Comparison of ENCODE assay signal across 1 cellular context in the genomic region with DNA sequence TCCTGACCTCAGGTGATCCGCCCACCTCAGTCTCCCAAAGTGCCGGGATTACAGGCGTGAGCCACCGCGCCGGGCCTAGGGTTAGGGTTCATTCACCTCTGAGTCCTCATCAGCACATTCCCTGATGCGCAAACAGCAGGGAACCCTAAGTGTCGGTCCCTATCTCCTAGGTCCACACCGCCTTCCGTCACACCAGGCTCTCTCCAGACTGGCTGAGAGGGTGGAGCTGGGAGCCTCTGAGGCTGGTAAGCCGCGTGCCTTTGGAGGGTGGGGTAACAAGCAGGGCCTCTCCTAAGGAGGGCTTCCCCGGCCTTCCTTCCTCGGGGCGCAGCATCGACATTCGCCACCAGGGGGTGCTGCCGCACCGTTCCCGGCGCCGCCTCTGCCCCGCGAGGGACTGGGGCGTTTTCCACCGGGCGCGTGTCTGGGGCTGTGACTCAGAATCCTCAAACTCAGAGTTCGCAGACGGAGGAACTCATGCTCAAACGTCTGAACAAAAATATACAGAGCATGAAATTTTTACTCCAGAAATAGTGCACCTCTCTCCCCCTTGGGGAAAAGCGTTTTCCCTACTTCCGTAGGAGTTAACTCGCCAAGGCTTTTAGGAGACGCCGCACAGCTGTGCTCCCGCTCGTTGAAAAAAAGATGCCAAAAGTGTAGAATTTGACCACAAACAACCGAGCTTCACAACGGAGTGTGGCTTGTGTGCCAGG.
TF ChIP-seq lines count a peak whose summit lies in the region.

No MANE protein-coding gene starts in this region.

TF ChIP-seq in HEK293, 187 proteins besides CTCF, POLR2A, EP300 and RAD21 (continued from another document and continues in another):
- TF ChIP-seq, protein P1, sequence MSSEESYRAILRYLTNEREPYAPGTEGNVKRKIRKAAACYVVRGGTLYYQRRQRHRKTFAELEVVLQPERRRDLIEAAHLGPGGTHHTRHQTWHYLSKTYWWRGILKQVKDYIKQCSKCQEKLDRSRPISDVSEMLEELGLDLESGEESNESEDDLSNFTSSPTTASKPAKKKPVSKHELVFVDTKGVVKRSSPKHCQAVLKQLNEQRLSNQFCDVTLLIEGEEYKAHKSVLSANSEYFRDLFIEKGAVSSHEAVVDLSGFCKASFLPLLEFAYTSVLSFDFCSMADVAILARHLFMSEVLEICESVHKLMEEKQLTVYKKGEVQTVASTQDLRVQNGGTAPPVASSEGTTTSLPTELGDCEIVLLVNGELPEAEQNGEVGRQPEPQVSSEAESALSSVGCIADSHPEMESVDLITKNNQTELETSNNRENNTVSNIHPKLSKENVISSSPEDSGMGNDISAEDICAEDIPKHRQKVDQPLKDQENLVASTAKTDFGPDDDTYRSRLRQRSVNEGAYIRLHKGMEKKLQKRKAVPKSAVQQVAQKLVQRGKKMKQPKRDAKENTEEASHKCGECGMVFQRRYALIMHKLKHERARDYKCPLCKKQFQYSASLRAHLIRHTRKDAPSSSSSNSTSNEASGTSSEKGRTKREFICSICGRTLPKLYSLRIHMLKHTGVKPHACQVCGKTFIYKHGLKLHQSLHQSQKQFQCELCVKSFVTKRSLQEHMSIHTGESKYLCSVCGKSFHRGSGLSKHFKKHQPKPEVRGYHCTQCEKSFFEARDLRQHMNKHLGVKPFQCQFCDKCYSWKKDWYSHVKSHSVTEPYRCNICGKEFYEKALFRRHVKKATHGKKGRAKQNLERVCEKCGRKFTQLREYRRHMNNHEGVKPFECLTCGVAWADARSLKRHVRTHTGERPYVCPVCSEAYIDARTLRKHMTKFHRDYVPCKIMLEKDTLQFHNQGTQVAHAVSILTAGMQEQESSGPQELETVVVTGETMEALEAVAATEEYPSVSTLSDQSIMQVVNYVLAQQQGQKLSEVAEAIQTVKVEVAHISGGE (tag by site-specific recombination; conservative IDR thresholded peaks at IDR 0.05; ENCODE audit: low read depth): no peak
- no peak for TF ChIP-seq HOXA7 (CRISPR knock-in tag; IDR thresholded peaks at IDR 0.05; ENCODE audit: borderline replicate concordance)
- TF ChIP-seq, protein P2, sequence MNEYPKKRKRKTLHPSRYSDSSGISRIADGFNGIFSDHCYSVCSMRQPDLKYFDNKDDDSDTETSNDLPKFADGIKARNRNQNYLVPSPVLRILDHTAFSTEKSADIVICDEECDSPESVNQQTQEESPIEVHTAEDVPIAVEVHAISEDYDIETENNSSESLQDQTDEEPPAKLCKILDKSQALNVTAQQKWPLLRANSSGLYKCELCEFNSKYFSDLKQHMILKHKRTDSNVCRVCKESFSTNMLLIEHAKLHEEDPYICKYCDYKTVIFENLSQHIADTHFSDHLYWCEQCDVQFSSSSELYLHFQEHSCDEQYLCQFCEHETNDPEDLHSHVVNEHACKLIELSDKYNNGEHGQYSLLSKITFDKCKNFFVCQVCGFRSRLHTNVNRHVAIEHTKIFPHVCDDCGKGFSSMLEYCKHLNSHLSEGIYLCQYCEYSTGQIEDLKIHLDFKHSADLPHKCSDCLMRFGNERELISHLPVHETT (tag by site-specific recombination; IDR thresholded peaks at IDR 0.05): 0 out of 2 replicates have a peak, but pooled peaks have one; percentile 36
- peak; percentile 83 for TF ChIP-seq ZBTB8A (tag by site-specific recombination; IDR thresholded peaks at IDR 0.05)
- no peak for TF ChIP-seq ZNF664 (tag by site-specific recombination; IDR thresholded peaks at IDR 0.05)
- TF ChIP-seq ZBTB48 (tag by site-specific recombination; IDR thresholded peaks at IDR 0.05): peak; percentile 87
- no peak for TF ChIP-seq ZNF76 (tag by site-specific recombination; IDR thresholded peaks at IDR 0.05; ENCODE audit: borderline replicate concordance, low read depth)
- no peak for TF ChIP-seq TRIM28 (IDR thresholded peaks at IDR 0.05; ENCODE audit: borderline replicate concordance, low read length)
- TF ChIP-seq, protein P3, sequence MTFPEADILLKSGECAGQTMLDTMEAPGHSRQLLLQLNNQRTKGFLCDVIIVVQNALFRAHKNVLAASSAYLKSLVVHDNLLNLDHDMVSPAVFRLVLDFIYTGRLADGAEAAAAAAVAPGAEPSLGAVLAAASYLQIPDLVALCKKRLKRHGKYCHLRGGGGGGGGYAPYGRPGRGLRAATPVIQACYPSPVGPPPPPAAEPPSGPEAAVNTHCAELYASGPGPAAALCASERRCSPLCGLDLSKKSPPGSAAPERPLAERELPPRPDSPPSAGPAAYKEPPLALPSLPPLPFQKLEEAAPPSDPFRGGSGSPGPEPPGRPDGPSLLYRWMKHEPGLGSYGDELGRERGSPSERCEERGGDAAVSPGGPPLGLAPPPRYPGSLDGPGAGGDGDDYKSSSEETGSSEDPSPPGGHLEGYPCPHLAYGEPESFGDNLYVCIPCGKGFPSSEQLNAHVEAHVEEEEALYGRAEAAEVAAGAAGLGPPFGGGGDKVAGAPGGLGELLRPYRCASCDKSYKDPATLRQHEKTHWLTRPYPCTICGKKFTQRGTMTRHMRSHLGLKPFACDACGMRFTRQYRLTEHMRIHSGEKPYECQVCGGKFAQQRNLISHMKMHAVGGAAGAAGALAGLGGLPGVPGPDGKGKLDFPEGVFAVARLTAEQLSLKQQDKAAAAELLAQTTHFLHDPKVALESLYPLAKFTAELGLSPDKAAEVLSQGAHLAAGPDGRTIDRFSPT (tag by site-specific recombination; IDR thresholded peaks at IDR 0.05): no peak
- TF ChIP-seq ZNF837 (tag by site-specific recombination; IDR thresholded peaks at IDR 0.05): no peak
- no peak for TF ChIP-seq ZNF416 (tag by site-specific recombination; IDR thresholded peaks at IDR 0.05)
- no peak for TF ChIP-seq PRDM1 (tag by site-specific recombination; IDR thresholded peaks at IDR 0.05)
- peak; percentile 33; the same call in 1 of the 2 replicates for TF ChIP-seq ZNF394 (tag by site-specific recombination; IDR thresholded peaks at IDR 0.05; ENCODE audit: borderline replicate concordance)
- TF ChIP-seq MZF1 (tag by site-specific recombination; IDR thresholded peaks at IDR 0.05; ENCODE audit: borderline replicate concordance): no peak
- no peak for TF ChIP-seq ZNF701 (tag by site-specific recombination; IDR thresholded peaks at IDR 0.05)
- TF ChIP-seq IKZF3 (tag by site-specific recombination; IDR thresholded peaks at IDR 0.05): no peak
- no peak for TF ChIP-seq ZNF214 (tag by site-specific recombination; IDR thresholded peaks at IDR 0.05; ENCODE audit: borderline replicate concordance)
- peak; percentile 96 for TF ChIP-seq KLF1 (tag by site-specific recombination; IDR thresholded peaks at IDR 0.05)
- TF ChIP-seq ZNF175 (tag by site-specific recombination; IDR thresholded peaks at IDR 0.05): no peak
- no peak for TF ChIP-seq ZNF157 (tag by site-specific recombination; IDR thresholded peaks at IDR 0.05)
- no peak for TF ChIP-seq ZNF791 (tag by site-specific recombination; IDR thresholded peaks at IDR 0.05)
- no peak for TF ChIP-seq ZNF184 (tag by site-specific recombination; IDR thresholded peaks at IDR 0.05)
- TF ChIP-seq, protein P4, sequence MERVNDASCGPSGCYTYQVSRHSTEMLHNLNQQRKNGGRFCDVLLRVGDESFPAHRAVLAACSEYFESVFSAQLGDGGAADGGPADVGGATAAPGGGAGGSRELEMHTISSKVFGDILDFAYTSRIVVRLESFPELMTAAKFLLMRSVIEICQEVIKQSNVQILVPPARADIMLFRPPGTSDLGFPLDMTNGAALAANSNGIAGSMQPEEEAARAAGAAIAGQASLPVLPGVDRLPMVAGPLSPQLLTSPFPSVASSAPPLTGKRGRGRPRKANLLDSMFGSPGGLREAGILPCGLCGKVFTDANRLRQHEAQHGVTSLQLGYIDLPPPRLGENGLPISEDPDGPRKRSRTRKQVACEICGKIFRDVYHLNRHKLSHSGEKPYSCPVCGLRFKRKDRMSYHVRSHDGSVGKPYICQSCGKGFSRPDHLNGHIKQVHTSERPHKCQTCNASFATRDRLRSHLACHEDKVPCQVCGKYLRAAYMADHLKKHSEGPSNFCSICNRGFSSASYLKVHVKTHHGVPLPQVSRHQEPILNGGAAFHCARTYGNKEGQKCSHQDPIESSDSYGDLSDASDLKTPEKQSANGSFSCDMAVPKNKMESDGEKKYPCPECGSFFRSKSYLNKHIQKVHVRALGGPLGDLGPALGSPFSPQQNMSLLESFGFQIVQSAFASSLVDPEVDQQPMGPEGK (tag by site-specific recombination; IDR thresholded peaks at IDR 0.05): peak; percentile 83
- peak; percentile 72 for TF ChIP-seq SP7 (tag by site-specific recombination; IDR thresholded peaks at IDR 0.05)
- TF ChIP-seq ZNF121 (tag by site-specific recombination; IDR thresholded peaks at IDR 0.05): no peak
- TF ChIP-seq, protein P5, sequence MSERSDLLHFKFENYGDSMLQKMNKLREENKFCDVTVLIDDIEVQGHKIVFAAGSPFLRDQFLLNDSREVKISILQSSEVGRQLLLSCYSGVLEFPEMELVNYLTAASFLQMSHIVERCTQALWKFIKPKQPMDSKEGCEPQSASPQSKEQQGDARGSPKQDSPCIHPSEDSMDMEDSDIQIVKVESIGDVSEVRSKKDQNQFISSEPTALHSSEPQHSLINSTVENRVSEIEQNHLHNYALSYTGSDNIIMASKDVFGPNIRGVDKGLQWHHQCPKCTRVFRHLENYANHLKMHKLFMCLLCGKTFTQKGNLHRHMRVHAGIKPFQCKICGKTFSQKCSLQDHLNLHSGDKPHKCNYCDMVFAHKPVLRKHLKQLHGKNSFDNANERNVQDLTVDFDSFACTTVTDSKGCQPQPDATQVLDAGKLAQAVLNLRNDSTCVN (tag by site-specific recombination; optimal IDR thresholded peaks at IDR 0.05): peak; percentile 46
- no peak for TF ChIP-seq ZNF324 (tag by site-specific recombination; IDR thresholded peaks at IDR 0.05)
- TF ChIP-seq, protein P6, sequence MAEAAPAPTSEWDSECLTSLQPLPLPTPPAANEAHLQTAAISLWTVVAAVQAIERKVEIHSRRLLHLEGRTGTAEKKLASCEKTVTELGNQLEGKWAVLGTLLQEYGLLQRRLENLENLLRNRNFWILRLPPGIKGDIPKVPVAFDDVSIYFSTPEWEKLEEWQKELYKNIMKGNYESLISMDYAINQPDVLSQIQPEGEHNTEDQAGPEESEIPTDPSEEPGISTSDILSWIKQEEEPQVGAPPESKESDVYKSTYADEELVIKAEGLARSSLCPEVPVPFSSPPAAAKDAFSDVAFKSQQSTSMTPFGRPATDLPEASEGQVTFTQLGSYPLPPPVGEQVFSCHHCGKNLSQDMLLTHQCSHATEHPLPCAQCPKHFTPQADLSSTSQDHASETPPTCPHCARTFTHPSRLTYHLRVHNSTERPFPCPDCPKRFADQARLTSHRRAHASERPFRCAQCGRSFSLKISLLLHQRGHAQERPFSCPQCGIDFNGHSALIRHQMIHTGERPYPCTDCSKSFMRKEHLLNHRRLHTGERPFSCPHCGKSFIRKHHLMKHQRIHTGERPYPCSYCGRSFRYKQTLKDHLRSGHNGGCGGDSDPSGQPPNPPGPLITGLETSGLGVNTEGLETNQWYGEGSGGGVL (tag by site-specific recombination; IDR thresholded peaks at IDR 0.05): no peak
- TF ChIP-seq ZNF335 (tag by site-specific recombination; conservative IDR thresholded peaks at IDR 0.05): peak; percentile 50
- TF ChIP-seq, protein P7, sequence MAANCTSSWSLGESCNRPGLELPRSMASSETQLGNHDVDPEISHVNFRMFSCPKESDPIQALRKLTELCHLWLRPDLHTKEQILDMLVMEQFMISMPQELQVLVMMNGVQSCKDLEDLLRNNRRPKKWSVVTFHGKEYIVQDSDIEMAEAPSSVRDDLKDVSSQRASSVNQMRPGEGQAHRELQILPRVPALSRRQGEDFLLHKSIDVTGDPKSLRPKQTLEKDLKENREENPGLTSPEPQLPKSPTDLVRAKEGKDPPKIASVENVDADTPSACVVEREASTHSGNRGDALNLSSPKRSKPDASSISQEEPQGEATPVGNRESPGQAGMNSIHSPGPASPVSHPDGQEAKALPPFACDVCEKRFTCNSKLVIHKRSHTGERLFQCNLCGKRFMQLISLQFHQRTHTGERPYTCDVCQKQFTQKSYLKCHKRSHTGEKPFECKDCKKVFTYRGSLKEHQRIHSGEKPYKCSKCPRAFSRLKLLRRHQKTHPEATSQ (tag by site-specific recombination; IDR thresholded peaks at IDR 0.05): no peak
- peak; percentile 47 for TF ChIP-seq SP3 (tag by site-specific recombination; IDR thresholded peaks at IDR 0.05)
- TF ChIP-seq ZSCAN23 (tag by site-specific recombination; IDR thresholded peaks at IDR 0.05): no peak
- no peak for TF ChIP-seq YY2 (tag by site-specific recombination; IDR thresholded peaks at IDR 0.05)
- peak; percentile 71 for TF ChIP-seq ZNF660 (tag by site-specific recombination; IDR thresholded peaks at IDR 0.05)
- no peak for TF ChIP-seq ZNF155 (tag by site-specific recombination; IDR thresholded peaks at IDR 0.05)
- no peak for TF ChIP-seq ZNF561 (tag by site-specific recombination; IDR thresholded peaks at IDR 0.05; ENCODE audit: borderline replicate concordance)
- TF ChIP-seq ZEB2 (tag by site-specific recombination; IDR thresholded peaks at IDR 0.05): peak; percentile 57
- TF ChIP-seq, protein P8, sequence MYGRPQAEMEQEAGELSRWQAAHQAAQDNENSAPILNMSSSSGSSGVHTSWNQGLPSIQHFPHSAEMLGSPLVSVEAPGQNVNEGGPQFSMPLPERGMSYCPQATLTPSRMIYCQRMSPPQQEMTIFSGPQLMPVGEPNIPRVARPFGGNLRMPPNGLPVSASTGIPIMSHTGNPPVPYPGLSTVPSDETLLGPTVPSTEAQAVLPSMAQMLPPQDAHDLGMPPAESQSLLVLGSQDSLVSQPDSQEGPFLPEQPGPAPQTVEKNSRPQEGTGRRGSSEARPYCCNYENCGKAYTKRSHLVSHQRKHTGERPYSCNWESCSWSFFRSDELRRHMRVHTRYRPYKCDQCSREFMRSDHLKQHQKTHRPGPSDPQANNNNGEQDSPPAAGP (tag by site-specific recombination; IDR thresholded peaks at IDR 0.05): 0 out of 2 replicates have a peak, but pooled peaks have one; percentile 55
- 0 out of 2 replicates have a peak, but pooled peaks have one; percentile 27 for TF ChIP-seq ZFP37 (tag by site-specific recombination; IDR thresholded peaks at IDR 0.05)
- TF ChIP-seq, protein P9, sequence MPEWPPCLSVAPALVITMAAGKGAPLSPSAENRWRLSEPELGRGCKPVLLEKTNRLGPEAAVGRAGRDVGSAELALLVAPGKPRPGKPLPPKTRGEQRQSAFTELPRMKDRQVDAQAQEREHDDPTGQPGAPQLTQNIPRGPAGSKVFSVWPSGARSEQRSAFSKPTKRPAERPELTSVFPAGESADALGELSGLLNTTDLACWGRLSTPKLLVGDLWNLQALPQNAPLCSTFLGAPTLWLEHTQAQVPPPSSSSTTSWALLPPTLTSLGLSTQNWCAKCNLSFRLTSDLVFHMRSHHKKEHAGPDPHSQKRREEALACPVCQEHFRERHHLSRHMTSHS (tag by site-specific recombination; IDR thresholded peaks at IDR 0.05): no peak
- TF ChIP-seq ZNF341 (tag by site-specific recombination; IDR thresholded peaks at IDR 0.05; ENCODE audit: low read depth): no peak
- TF ChIP-seq, protein P10, sequence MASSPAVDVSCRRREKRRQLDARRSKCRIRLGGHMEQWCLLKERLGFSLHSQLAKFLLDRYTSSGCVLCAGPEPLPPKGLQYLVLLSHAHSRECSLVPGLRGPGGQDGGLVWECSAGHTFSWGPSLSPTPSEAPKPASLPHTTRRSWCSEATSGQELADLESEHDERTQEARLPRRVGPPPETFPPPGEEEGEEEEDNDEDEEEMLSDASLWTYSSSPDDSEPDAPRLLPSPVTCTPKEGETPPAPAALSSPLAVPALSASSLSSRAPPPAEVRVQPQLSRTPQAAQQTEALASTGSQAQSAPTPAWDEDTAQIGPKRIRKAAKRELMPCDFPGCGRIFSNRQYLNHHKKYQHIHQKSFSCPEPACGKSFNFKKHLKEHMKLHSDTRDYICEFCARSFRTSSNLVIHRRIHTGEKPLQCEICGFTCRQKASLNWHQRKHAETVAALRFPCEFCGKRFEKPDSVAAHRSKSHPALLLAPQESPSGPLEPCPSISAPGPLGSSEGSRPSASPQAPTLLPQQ (tag by site-specific recombination; IDR thresholded peaks at IDR 0.05): 0 out of 2 replicates have a peak, but pooled peaks have one; percentile 23
- no peak for TF ChIP-seq ZNF404 (tag by site-specific recombination; IDR thresholded peaks at IDR 0.05)
